15 cellular contexts compared by ENCODE assay signal in genomic region chr4:118823471-118823870, GRCh38.
A peak's percentile ranks its signal among the peaks of the same experiment; 100 is the strongest.
DNase-seq lines count a peak whose midpoint lies in the region; ATAC-seq and TF ChIP-seq lines count a peak whose summit lies in the region.
"Had no signal": no experiment of that assay in that cellular context is flagged by ENCODE, and none has a peak within 500 bp of the region (broad histone marks: within the 10 kb centered on the region; RNA-seq: fewer than 3 reads in every experiment).

No MANE protein-coding gene starts in this region.

- ATAC-seq in activated CD4-positive, CD25-positive, alpha-beta regulatory T cell treated with anti-CD3 and anti-CD28 coated beads, Interleukin-2, amount 50 U/mL, for 24 hours, result no peak
- no peak for ATAC-seq in GM19463 (IDR thresholded peaks at IDR 0.05; ENCODE audit: unreplicated experiment)
- ATAC-seq: K562 had no signal

- DNase-seq in COR-L47 (lab: John Stamatoyannopoulos, UW) (peak; percentile 93), NCI-H1694 (lab: John Stamatoyannopoulos, UW) (peak; percentile 26), kidney glomerular epithelial cell (lab: John Stamatoyannopoulos, UW) (peak; percentile 27), GM10248 (ENCODE audit: extremely low spot score) (no peak), AG08395 (ENCODE audit: low spot score) (no peak)
- DNase-seq: DMS79, mesenchymal stem cell, NCI-H510A treated with DMSO at 0.1 percent for 48 hours, occipital lobe, uterus, WERI-Rb-1 had no signal

- TF ChIP-seq CTCF in VCaP (conservative IDR thresholded peaks at IDR 0.05) (no peak), GM10248 (IDR thresholded peaks at IDR 0.05; ENCODE audit: control extremely low read depth, extremely low read depth, low read depth, missing control alignments) (no peak)

- peak overlapping the region; percentile 53 for H3K27ac ChIP-seq in VCaP
- H3K27ac ChIP-seq: WERI-Rb-1 had no signal

- POLR2A ChIA-PET in GM10248 (lab: Yijun Ruan, JAX), result interaction anchor here (3.1 kb wide), 1 partner anchor 12 kb away, joined by 13 read pairs; the partner anchor contains the start of gene SEC24D

- CTCF ChIA-PET in GM10248 (lab: Yijun Ruan, JAX), result interaction anchor here (1.3 to 3.0 kb wide), 2 partner anchors 10 to 29 kb away, joined by 3 to 15 read pairs; no protein-coding TSS in a partner anchor

Comparison
In these comparisons a context has a peak if more than half of its experiments do, and no peak if none do; other contexts are left out.
1. DNase-seq: peak in COR-L47 (single experiment), NCI-H1694 (single experiment) and kidney glomerular epithelial cell (single experiment); none in GM10248 (single experiment) and AG08395 (single experiment).